ENCODE assay signal across 1 cellular context in genomic region chr1:1307908-1308755, GRCh38.
TF ChIP-seq lines count a peak whose summit lies in the region.

A gene with protein sequence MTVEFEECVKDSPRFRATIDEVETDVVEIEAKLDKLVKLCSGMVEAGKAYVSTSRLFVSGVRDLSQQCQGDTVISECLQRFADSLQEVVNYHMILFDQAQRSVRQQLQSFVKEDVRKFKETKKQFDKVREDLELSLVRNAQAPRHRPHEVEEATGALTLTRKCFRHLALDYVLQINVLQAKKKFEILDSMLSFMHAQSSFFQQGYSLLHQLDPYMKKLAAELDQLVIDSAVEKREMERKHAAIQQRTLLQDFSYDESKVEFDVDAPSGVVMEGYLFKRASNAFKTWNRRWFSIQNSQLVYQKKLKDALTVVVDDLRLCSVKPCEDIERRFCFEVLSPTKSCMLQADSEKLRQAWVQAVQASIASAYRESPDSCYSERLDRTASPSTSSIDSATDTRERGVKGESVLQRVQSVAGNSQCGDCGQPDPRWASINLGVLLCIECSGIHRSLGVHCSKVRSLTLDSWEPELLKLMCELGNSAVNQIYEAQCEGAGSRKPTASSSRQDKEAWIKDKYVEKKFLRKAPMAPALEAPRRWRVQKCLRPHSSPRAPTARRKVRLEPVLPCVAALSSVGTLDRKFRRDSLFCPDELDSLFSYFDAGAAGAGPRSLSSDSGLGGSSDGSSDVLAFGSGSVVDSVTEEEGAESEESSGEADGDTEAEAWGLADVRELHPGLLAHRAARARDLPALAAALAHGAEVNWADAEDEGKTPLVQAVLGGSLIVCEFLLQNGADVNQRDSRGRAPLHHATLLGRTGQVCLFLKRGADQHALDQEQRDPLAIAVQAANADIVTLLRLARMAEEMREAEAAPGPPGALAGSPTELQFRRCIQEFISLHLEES (minus strand): TSS chr1:1307930. CDS start chr1:1307815, 115 bp downstream.
A gene with protein sequence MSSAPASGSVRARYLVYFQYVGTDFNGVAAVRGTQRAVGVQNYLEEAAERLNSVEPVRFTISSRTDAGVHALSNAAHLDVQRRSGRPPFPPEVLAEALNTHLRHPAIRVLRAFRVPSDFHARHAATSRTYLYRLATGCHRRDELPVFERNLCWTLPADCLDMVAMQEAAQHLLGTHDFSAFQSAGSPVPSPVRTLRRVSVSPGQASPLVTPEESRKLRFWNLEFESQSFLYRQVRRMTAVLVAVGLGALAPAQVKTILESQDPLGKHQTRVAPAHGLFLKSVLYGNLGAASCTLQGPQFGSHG (plus strand): TSS chr1:1308597. CDS start chr1:1308644, 47 bp downstream.

TF ChIP-seq in K562, 482 proteins besides CTCF, POLR2A, EP300 and RAD21 (continued from another document and continues in another):
- TF ChIP-seq ZNF280B (CRISPR knock-in tag; IDR thresholded peaks at IDR 0.05), result no peak
- no peak for TF ChIP-seq CBX5 (IDR thresholded peaks at IDR 0.05; ENCODE audit: borderline replicate concordance, low read depth)
- TF ChIP-seq SETDB1 (IDR thresholded peaks at IDR 0.05; ENCODE audit: low read length), result no peak
- TF ChIP-seq SMAD2 (IDR thresholded peaks at IDR 0.05; ENCODE audit: low read depth, low read length), result no peak
- TF ChIP-seq ZNF232 (CRISPR knock-in tag; IDR thresholded peaks at IDR 0.05), result no peak
- TF ChIP-seq SIX5 (IDR thresholded peaks at IDR 0.05; ENCODE audit: borderline replicate concordance in 1 of 2, insufficient read depth in 1 of 2, low read depth in 1 of 2, low read length in 2 of 2), result no peak
- TF ChIP-seq, protein P1, sequence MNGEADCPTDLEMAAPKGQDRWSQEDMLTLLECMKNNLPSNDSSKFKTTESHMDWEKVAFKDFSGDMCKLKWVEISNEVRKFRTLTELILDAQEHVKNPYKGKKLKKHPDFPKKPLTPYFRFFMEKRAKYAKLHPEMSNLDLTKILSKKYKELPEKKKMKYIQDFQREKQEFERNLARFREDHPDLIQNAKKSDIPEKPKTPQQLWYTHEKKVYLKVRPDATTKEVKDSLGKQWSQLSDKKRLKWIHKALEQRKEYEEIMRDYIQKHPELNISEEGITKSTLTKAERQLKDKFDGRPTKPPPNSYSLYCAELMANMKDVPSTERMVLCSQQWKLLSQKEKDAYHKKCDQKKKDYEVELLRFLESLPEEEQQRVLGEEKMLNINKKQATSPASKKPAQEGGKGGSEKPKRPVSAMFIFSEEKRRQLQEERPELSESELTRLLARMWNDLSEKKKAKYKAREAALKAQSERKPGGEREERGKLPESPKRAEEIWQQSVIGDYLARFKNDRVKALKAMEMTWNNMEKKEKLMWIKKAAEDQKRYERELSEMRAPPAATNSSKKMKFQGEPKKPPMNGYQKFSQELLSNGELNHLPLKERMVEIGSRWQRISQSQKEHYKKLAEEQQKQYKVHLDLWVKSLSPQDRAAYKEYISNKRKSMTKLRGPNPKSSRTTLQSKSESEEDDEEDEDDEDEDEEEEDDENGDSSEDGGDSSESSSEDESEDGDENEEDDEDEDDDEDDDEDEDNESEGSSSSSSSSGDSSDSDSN (IDR thresholded peaks at IDR 0.05; ENCODE audit: borderline replicate concordance in 1 of 2, low read depth in 2 of 2, low read length in 2 of 2), result no peak; a peak in 1 of 4 replicates
- TF ChIP-seq NFXL1 (CRISPR knock-in tag; IDR thresholded peaks at IDR 0.05), result no peak
- TF ChIP-seq ETV1 (tag; conservative IDR thresholded peaks at IDR 0.05; ENCODE audit: low read depth), result peak; percentile 90
- no peak for TF ChIP-seq FOXA3 (CRISPR knock-in tag; conservative IDR thresholded peaks at IDR 0.05 in 1 of 2, IDR thresholded peaks at IDR 0.05 in 1 of 2)
- TF ChIP-seq ZBED1 (IDR thresholded peaks at IDR 0.05), result 0 out of 2 replicates have a peak, but pooled peaks have one; percentile 34
- TF ChIP-seq, protein P2, sequence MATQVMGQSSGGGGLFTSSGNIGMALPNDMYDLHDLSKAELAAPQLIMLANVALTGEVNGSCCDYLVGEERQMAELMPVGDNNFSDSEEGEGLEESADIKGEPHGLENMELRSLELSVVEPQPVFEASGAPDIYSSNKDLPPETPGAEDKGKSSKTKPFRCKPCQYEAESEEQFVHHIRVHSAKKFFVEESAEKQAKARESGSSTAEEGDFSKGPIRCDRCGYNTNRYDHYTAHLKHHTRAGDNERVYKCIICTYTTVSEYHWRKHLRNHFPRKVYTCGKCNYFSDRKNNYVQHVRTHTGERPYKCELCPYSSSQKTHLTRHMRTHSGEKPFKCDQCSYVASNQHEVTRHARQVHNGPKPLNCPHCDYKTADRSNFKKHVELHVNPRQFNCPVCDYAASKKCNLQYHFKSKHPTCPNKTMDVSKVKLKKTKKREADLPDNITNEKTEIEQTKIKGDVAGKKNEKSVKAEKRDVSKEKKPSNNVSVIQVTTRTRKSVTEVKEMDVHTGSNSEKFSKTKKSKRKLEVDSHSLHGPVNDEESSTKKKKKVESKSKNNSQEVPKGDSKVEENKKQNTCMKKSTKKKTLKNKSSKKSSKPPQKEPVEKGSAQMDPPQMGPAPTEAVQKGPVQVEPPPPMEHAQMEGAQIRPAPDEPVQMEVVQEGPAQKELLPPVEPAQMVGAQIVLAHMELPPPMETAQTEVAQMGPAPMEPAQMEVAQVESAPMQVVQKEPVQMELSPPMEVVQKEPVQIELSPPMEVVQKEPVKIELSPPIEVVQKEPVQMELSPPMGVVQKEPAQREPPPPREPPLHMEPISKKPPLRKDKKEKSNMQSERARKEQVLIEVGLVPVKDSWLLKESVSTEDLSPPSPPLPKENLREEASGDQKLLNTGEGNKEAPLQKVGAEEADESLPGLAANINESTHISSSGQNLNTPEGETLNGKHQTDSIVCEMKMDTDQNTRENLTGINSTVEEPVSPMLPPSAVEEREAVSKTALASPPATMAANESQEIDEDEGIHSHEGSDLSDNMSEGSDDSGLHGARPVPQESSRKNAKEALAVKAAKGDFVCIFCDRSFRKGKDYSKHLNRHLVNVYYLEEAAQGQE (CRISPR knock-in tag; IDR thresholded peaks at IDR 0.05; ENCODE audit: low read depth), result no peak
- TF ChIP-seq E4F1 (CRISPR knock-in tag; IDR thresholded peaks at IDR 0.05; ENCODE audit: borderline replicate concordance), result no peak
- no peak for TF ChIP-seq THAP7 (CRISPR knock-in tag; IDR thresholded peaks at IDR 0.05)
- TF ChIP-seq TGIF2 (CRISPR knock-in tag; IDR thresholded peaks at IDR 0.05), result peak; percentile 99
- TF ChIP-seq LARP7 (IDR thresholded peaks at IDR 0.05), result no peak
- peak; percentile 49; the same call in 1 of the 2 replicates for TF ChIP-seq ATF3 (IDR thresholded peaks at IDR 0.05)
- peak; percentile 83; the same call in 1 of the 2 replicates for TF ChIP-seq ATF3 (CRISPR knock-in tag; conservative IDR thresholded peaks at IDR 0.05)
- TF ChIP-seq, protein P3, sequence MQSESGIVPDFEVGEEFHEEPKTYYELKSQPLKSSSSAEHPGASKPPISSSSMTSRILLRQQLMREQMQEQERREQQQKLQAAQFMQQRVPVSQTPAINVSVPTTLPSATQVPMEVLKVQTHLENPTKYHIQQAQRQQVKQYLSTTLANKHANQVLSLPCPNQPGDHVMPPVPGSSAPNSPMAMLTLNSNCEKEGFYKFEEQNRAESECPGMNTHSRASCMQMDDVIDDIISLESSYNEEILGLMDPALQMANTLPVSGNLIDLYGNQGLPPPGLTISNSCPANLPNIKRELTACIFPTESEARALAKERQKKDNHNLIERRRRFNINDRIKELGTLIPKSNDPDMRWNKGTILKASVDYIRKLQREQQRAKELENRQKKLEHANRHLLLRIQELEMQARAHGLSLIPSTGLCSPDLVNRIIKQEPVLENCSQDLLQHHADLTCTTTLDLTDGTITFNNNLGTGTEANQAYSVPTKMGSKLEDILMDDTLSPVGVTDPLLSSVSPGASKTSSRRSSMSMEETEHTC (IDR thresholded peaks at IDR 0.05), result no peak; the same call in 1 of the 2 replicates
- TF ChIP-seq ZFP36 (IDR thresholded peaks at IDR 0.05; ENCODE audit: low read depth, low read length, partially characterized antibody), result no peak
- TF ChIP-seq, protein P4, sequence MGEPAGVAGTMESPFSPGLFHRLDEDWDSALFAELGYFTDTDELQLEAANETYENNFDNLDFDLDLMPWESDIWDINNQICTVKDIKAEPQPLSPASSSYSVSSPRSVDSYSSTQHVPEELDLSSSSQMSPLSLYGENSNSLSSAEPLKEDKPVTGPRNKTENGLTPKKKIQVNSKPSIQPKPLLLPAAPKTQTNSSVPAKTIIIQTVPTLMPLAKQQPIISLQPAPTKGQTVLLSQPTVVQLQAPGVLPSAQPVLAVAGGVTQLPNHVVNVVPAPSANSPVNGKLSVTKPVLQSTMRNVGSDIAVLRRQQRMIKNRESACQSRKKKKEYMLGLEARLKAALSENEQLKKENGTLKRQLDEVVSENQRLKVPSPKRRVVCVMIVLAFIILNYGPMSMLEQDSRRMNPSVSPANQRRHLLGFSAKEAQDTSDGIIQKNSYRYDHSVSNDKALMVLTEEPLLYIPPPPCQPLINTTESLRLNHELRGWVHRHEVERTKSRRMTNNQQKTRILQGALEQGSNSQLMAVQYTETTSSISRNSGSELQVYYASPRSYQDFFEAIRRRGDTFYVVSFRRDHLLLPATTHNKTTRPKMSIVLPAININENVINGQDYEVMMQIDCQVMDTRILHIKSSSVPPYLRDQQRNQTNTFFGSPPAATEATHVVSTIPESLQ (CRISPR knock-in tag; IDR thresholded peaks at IDR 0.05), result no peak; the same call in 1 of the 2 replicates
- TF ChIP-seq EZH2 (IDR thresholded peaks at IDR 0.05; ENCODE audit: borderline replicate concordance, low read depth, low read length), result no peak
- no peak for TF ChIP-seq HMG20B (CRISPR knock-in tag; IDR thresholded peaks at IDR 0.05)
- peak; percentile 99 for TF ChIP-seq ZNF24 (IDR thresholded peaks at IDR 0.05)
- no peak for TF ChIP-seq ZNF165 (CRISPR knock-in tag; IDR thresholded peaks at IDR 0.05; ENCODE audit: borderline replicate concordance)
- TF ChIP-seq ESRRA (IDR thresholded peaks at IDR 0.05; ENCODE audit: borderline replicate concordance, low read depth), result 0 out of 2 replicates have a peak, but pooled peaks have one; percentile 58
- no peak for TF ChIP-seq ZNF444 (CRISPR knock-in tag; IDR thresholded peaks at IDR 0.05)
- TF ChIP-seq CCNT2 (IDR thresholded peaks at IDR 0.05; ENCODE audit: borderline replicate concordance, extremely low read depth, insufficient read length, low read depth, low read length), result peak; percentile 65
- TF ChIP-seq HNRNPH1 (optimal IDR thresholded peaks at IDR 0.05; ENCODE audit: low read depth, low read length), result no peak
